In the genomic region with DNA sequence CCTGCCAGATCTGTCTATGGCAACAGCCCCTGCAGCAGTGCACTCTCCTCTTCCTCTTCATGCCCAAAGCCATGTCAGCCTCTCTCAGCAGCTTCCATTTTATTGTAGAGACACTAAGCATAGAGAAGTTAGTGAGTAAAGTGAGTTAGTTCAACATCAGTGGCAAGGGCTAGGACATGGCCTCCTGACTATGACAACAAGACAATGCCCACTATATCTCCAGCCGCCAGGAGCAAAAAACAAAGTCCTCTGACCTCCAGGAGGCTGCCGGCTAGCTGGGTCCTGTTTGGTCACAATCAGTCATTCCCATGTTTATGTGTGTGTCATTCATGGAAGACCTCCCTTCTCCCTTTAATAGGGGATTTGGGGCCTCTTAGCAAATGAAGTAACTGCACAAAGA, we compare ENCODE assay signal across 1 cellular context.
TF ChIP-seq lines count a peak whose summit lies in the region.

No MANE protein-coding gene starts in this region.

TF ChIP-seq in K562, 482 proteins besides CTCF, POLR2A, EP300 and RAD21 (continued from another document):
- TF ChIP-seq, protein P1, sequence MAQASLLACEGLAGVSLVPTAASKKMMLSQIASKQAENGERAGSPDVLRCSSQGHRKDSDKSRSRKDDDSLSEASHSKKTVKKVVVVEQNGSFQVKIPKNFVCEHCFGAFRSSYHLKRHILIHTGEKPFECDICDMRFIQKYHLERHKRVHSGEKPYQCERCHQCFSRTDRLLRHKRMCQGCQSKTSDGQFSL (CRISPR knock-in tag; IDR thresholded peaks at IDR 0.05) = no peak
- TF ChIP-seq, protein P1 (tag; IDR thresholded peaks at IDR 0.05) = no peak
- TF ChIP-seq HSF4 (CRISPR knock-in tag; IDR thresholded peaks at IDR 0.05; ENCODE audit: borderline replicate concordance) = no peak
- TF ChIP-seq, protein P2, sequence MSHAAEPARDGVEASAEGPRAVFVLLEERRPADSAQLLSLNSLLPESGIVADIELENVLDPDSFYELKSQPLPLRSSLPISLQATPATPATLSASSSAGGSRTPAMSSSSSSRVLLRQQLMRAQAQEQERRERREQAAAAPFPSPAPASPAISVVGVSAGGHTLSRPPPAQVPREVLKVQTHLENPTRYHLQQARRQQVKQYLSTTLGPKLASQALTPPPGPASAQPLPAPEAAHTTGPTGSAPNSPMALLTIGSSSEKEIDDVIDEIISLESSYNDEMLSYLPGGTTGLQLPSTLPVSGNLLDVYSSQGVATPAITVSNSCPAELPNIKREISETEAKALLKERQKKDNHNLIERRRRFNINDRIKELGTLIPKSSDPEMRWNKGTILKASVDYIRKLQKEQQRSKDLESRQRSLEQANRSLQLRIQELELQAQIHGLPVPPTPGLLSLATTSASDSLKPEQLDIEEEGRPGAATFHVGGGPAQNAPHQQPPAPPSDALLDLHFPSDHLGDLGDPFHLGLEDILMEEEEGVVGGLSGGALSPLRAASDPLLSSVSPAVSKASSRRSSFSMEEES (CRISPR knock-in tag; IDR thresholded peaks at IDR 0.05) = no peak
- TF ChIP-seq CHD4 (IDR thresholded peaks at IDR 0.05; ENCODE audit: insufficient read depth, insufficient replicate concordance, low read depth, low read length, poor library complexity, severe bottlenecking) = no peak
- peak; percentile 35; the same call in 1 of the 2 replicates for TF ChIP-seq NFIC (IDR thresholded peaks at IDR 0.05)
- no peak for TF ChIP-seq GATA2 (CRISPR knock-in tag; IDR thresholded peaks at IDR 0.05)
- TF ChIP-seq FOXA3 (CRISPR knock-in tag; conservative IDR thresholded peaks at IDR 0.05 in 1 of 2, IDR thresholded peaks at IDR 0.05 in 1 of 2) = no peak
- TF ChIP-seq ZNF766 (CRISPR knock-in tag; conservative IDR thresholded peaks at IDR 0.05) = 0 out of 2 replicates have a peak, but pooled peaks have one; percentile 1
